ENCODE assay signal across 32 cellular contexts in the genomic region with DNA sequence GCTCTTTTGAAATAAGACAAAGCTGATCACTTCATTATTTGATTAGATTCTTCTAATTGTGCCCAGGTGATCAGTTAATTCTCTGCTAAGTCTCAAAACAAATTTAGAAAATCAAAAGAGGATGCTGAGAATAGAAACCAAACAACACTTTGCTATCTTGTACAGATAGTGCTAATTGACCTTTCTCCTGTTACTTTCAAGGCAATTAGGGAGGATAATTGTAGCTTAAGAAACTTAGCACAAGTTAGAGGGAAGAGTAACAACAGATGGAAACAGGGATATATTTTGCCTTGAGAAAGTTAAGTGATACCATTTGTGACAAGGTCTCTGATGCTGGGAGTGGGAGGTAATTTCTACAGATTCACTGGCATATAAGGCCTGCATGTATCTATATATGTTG.
"Had no signal": no experiment of that assay in that cellular context is flagged by ENCODE, and none has a peak within 500 bp of the region (broad histone marks: within the 10 kb centered on the region; RNA-seq: fewer than 3 reads in every experiment).

No MANE protein-coding gene starts in this region.

- DNase-seq: activated B cell treated with CpG ODN at 0.5 μM for 24 hours; activated CD4-positive, alpha-beta T cell treated with anti-CD3 and anti-CD28 coated beads for 48 hours; activated CD4-positive, alpha-beta T cell treated with anti-CD3 and anti-CD28 coated beads, Interleukin-2, amount 50 U/mL, for 1 hour; activated CD4-positive, alpha-beta T cell treated with anti-CD3 and anti-CD28 coated beads, Interleukin-2, amount 50 U/mL, for 48 hours; activated CD8-positive, alpha-beta memory T cell treated with anti-CD3 and anti-CD28 coated beads, Interleukin-2, amount 10 ng/mL, durations not matched to agents 7 days and 5 days; activated CD8-positive, alpha-beta memory T cell treated with anti-CD3 and anti-CD28 coated beads, Interleukin-2, amount 50 U/mL, for 4 hours; activated CD8-positive, alpha-beta T cell treated with anti-CD3 and anti-CD28 coated beads, Interleukin-2, amount 10 ng/mL, durations not matched to agents 7 days and 5 days; activated effector memory CD4-positive, alpha-beta T cell treated with anti-CD3 and anti-CD28 coated beads, Interleukin-2, amount 50 U/mL, for 16 hours; activated naive CD4-positive, alpha-beta T cell treated with anti-CD3 and anti-CD28 coated beads for 36 hours; activated naive CD8-positive, alpha-beta T cell treated with anti-CD3 and anti-CD28 coated beads for 36 hours; activated naive CD8-positive, alpha-beta T cell treated with anti-CD3 and anti-CD28 coated beads, Interleukin-2, amount 50 U/mL, for 24 hours; activated T-cell treated with anti-CD3 and anti-CD28 coated beads, Interleukin-2, amount 50 U/mL, for 1 hour; activated T-cell treated with anti-CD3 and anti-CD28 coated beads, Interleukin-2, amount 50 U/mL, for 48 hours; adrenal gland; amygdala; aorta; body of pancreas; caudate nucleus; cortex of kidney; dermis blood vessel endothelial cell; effector CD4-positive, alpha-beta T cell; effector memory CD8-positive, alpha-beta T cell; erythroblast; foreskin keratinocyte; gastrocnemius medialis; glutamatergic neuron; heart left ventricle; hypothalamus; T1000; WERI-Rb-1 had no signal

- H3K36me3 ChIP-seq: adrenal gland, esophagus muscularis mucosa, gastrocnemius medialis, heart left ventricle, WERI-Rb-1 had no signal

- H3K27me3 ChIP-seq: adrenal gland, body of pancreas, esophagus muscularis mucosa, foreskin keratinocyte, gastrocnemius medialis, heart left ventricle had no signal

- H3K27ac ChIP-seq: adrenal gland, body of pancreas, esophagus muscularis mucosa, foreskin keratinocyte, gastrocnemius medialis, heart left ventricle, WERI-Rb-1 had no signal

- ATAC-seq: activated CD4-positive, CD25-positive, alpha-beta regulatory T cell treated with anti-CD3 and anti-CD28 coated beads, Interleukin-2, amount 50 U/mL, for 24 hours; activated CD8-positive, alpha-beta memory T cell treated with anti-CD3 and anti-CD28 coated beads, Interleukin-2, amount 10 ng/mL, durations not matched to agents 7 days and 5 days; activated CD8-positive, alpha-beta T cell treated with anti-CD3 and anti-CD28 coated beads, Interleukin-2, amount 10 ng/mL, durations not matched to agents 7 days and 5 days; activated naive CD8-positive, alpha-beta T cell treated with anti-CD3 and anti-CD28 coated beads, Interleukin-2, amount 50 U/mL, for 24 hours; body of pancreas; effector memory CD8-positive, alpha-beta T cell; foreskin keratinocyte; gastrocnemius medialis; heart left ventricle had no signal

- H3K9me3 ChIP-seq: adrenal gland, body of pancreas, esophagus muscularis mucosa, gastrocnemius medialis, heart left ventricle had no signal

- H3K4me1 ChIP-seq: adrenal gland, body of pancreas, esophagus muscularis mucosa, foreskin keratinocyte, gastrocnemius medialis, heart left ventricle had no signal

- H3K4me3 ChIP-seq: adrenal gland, body of pancreas, esophagus muscularis mucosa, gastrocnemius medialis, heart left ventricle had no signal
